ENCODE assay signal across 2 cellular contexts in the genomic region with DNA sequence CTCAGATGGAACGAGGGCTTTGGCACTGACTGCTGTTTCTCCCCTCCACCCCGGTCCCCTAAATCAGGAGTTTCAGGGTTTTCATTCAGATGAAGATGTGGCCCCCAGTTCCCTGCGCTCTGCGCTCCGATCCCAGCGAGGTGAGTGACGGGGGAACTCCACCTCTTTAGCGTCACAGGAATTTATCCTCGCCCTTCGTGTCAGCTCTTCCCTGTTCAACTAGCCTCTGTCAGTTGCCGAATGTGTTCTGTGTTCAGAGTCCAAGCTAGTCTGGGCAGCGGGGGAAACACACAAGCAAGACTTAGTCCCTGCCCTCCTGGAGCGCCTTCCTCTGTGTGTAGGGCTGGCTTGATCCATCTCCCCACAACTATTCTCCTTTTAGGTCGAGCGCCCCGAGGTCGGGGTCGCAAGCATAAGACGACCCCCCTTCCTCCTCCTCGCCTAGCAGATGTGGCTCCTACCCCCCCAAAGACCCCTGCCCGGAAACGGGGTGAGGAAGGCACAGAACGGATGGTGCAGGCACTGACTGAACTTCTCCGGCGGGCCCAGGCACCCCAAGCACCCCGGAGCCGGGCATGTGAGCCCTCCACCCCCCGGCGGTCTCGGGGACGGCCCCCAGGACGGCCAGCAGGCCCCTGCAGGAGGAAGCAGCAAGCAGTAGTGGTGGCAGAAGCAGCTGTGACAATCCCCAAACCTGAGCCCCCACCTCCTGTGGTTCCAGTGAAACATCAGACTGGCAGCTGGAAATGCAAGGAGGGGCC.
TF ChIP-seq lines count a peak whose summit lies in the region.

No MANE protein-coding gene starts in this region.

TF ChIP-seq in HCT116, 20 proteins besides CTCF, POLR2A, EP300 and RAD21:
- no peak for TF ChIP-seq YY1 (IDR thresholded peaks at IDR 0.05; ENCODE audit: extremely low read depth, insufficient replicate concordance, low read depth, low read length)
- no peak for TF ChIP-seq ELF1 (IDR thresholded peaks at IDR 0.05; ENCODE audit: borderline replicate concordance, low read depth)
- TF ChIP-seq JUND (IDR thresholded peaks at IDR 0.05) = no peak
- TF ChIP-seq TCF7L2 (IDR thresholded peaks at IDR 0.05; ENCODE audit: borderline replicate concordance, extremely low read depth, insufficient read depth, insufficient read length) = no peak
- TF ChIP-seq CEBPB (IDR thresholded peaks at IDR 0.05; ENCODE audit: low read depth) = no peak
- TF ChIP-seq EZH2 (IDR thresholded peaks at IDR 0.05) = no peak
- no peak for TF ChIP-seq ZFX (IDR thresholded peaks at IDR 0.05)
- TF ChIP-seq, protein P1, sequence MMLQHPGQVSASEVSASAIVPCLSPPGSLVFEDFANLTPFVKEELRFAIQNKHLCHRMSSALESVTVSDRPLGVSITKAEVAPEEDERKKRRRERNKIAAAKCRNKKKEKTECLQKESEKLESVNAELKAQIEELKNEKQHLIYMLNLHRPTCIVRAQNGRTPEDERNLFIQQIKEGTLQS (IDR thresholded peaks at IDR 0.05) = no peak

TF ChIP-seq in GM12878, 131 proteins besides CTCF, POLR2A, EP300 and RAD21:
- TF ChIP-seq EGR1 (IDR thresholded peaks at IDR 0.05; ENCODE audit: borderline replicate concordance in 1 of 2, low read depth in 2 of 2, low read length in 2 of 2) = no peak
